ENCODE assay signal across 12 cellular contexts in genomic region chr2:189952536-189953109, GRCh38.
DNase-seq lines count a peak whose midpoint lies in the region; ATAC-seq lines count a peak whose summit lies in the region.
"Had no signal": no experiment of that assay in that cellular context is flagged by ENCODE, and none has a peak within 500 bp of the region (broad histone marks: within the 10 kb centered on the region; RNA-seq: fewer than 3 reads in every experiment).

No MANE protein-coding gene starts in this region.

- H3K27me3 ChIP-seq in BLaER1: no peaks in the 10 kb centered on the region

- H3K36me3 Mint-ChIP-seq in activated naive CD4-positive, alpha-beta T cell treated with anti-CD3 and anti-CD28 coated beads, Interleukin-2, amount 10 ng/mL, durations not matched to agents 7 days and 5 days: no peaks in the 10 kb centered on the region

- CTCF ChIA-PET in activated naive CD4-positive, alpha-beta T cell treated with anti-CD3 and anti-CD28 coated beads, Interleukin-2, amount 10 ng/mL, durations not matched to agents 7 days and 5 days (lab: Charles Lee): no interaction called here

- no peak for DNase-seq in NCI-H2107 treated with DMSO at 0.1 percent for 48 hours (lab: John Stamatoyannopoulos, UW; ENCODE audit: unreplicated experiment)
- DNase-seq in head of caudate nucleus: no peak
- no peak for DNase-seq in activated naive CD4-positive, alpha-beta T cell treated with anti-CD3 and anti-CD28 coated beads, Interleukin-2, amount 10 ng/mL, durations not matched to agents 7 days and 5 days
- DNase-seq in NCI-H1092 (lab: John Stamatoyannopoulos, UW): no peak
- DNase-seq: IMR-90, PC-9, retina had no signal

- intact Hi-C loops in head of caudate nucleus (cut with DNase I): no loop called here

- ATAC-seq in GM19324 (IDR thresholded peaks at IDR 0.05; ENCODE audit: low FRiP score, unreplicated experiment) (peak; percentile 88), HG02840 (IDR thresholded peaks at IDR 0.05; ENCODE audit: low FRiP score, unreplicated experiment) (peak; percentile 87), HG03575 (IDR thresholded peaks at IDR 0.05; ENCODE audit: extremely low read depth, insufficient number of reproducible peaks, low FRiP score, unreplicated experiment) (peak; percentile 87)

- H4K20me1 ChIP-seq in BLaER1: no peaks in the 10 kb centered on the region

- H3K36me3 ChIP-seq in BLaER1: no peaks in the 10 kb centered on the region

- H3K9me3 ChIP-seq in BLaER1: no peaks in the 10 kb centered on the region
- H3K9me3 ChIP-seq: A549 had no signal

- H3K9me3 Mint-ChIP-seq in activated naive CD4-positive, alpha-beta T cell treated with anti-CD3 and anti-CD28 coated beads, Interleukin-2, amount 10 ng/mL, durations not matched to agents 7 days and 5 days: no peaks in the 10 kb centered on the region

- no peaks in the 10 kb centered on the region for H3K4me1 Mint-ChIP-seq in activated naive CD4-positive, alpha-beta T cell treated with anti-CD3 and anti-CD28 coated beads, Interleukin-2, amount 10 ng/mL, durations not matched to agents 7 days and 5 days

- H3K4me3 ChIP-seq in BLaER1: no peak overlapping the region
- H3K4me3 ChIP-seq: A549, PC-9 had no signal

- H3K27me3 Mint-ChIP-seq in activated naive CD4-positive, alpha-beta T cell treated with anti-CD3 and anti-CD28 coated beads, Interleukin-2, amount 10 ng/mL, durations not matched to agents 7 days and 5 days: no peaks in the 10 kb centered on the region

- H3K4me2 ChIP-seq in BLaER1: peak overlapping the region; percentile 18
- H3K4me2 ChIP-seq: PC-9 had no signal

- H3K27ac Mint-ChIP-seq in activated naive CD4-positive, alpha-beta T cell treated with anti-CD3 and anti-CD28 coated beads, Interleukin-2, amount 10 ng/mL, durations not matched to agents 7 days and 5 days: no peak overlapping the region

- peak overlapping the region; percentile 28; the same call in 1 of the 2 replicates for H3K27ac ChIP-seq in BLaER1
- H3K27ac ChIP-seq: PC-9 had no signal

- no peak overlapping the region for H3K4me3 Mint-ChIP-seq in activated naive CD4-positive, alpha-beta T cell treated with anti-CD3 and anti-CD28 coated beads, Interleukin-2, amount 10 ng/mL, durations not matched to agents 7 days and 5 days

- H3K9ac ChIP-seq in BLaER1: no peak overlapping the region

- peaks cover 26% of the 10 kb centered on the region for H3K4me1 ChIP-seq in BLaER1
